Comparison of ENCODE assay signal across 9 cellular contexts in the genomic region with DNA sequence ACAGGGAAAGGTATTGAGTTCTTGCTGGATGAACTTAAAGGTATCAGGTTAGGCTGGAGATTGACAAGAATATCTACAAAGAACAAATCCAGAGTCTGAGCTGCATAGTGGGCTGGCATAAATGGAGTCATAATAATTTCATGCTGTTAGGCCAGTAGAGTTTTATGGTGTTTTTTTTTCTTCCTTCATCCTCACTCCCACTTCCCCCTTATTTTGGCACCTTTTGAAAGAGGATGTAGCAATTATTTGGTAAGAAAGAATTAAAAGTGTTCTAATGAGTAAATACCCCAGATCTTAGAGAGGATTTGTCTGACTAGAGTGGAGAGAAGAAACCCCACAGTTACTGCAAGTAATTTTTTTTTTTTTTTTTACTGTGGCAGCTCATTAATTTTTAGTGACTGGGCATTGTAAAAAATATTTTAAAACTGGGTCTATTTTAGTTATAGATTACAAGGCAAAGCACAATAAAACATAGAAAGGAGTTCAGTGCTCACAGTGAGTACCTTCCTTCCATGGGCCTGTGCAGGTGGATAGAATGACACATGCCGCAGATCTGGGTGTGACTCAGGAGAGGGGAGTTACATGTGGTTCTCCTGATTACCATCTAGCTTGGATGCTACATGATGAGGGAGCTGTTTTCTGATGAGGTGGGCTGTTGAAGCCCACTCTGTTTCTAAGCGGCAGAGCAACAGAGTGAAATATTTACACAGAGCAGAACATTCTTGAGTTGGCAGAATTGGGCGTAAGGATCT. TPM values are rescaled to one million over a fixed set of nuclear protein-coding genes. Genes with fewer than 3 reads are reported as not detected.
DNase-seq lines count a peak whose midpoint lies in the region; ATAC-seq and TF ChIP-seq lines count a peak whose summit lies in the region.
"Had no signal": no experiment of that assay in that cellular context is flagged by ENCODE, and none has a peak within 500 bp of the region (broad histone marks: within the 10 kb centered on the region; RNA-seq: fewer than 3 reads in every experiment).

No MANE protein-coding gene starts in this region.

- no peak for TF ChIP-seq POLR2A in vagina (IDR thresholded peaks at IDR 0.05)

- peaks cover 90% of the 10 kb centered on the region for H3K4me1 ChIP-seq in vagina

- no peaks in the 10 kb centered on the region for H3K27me3 ChIP-seq in vagina

- H3K27ac Mint-ChIP-seq in activated CD4-positive, alpha-beta T cell treated with anti-CD3 and anti-CD28 coated beads, Interleukin-2, amount 10 ng/mL, durations not matched to agents 24 days and 14 days, result peak overlapping the region; percentile 94

- H3K4me1 Mint-ChIP-seq in activated CD4-positive, alpha-beta T cell treated with anti-CD3 and anti-CD28 coated beads, Interleukin-2, amount 10 ng/mL, durations not matched to agents 24 days and 14 days, result peaks cover 67% of the 10 kb centered on the region

- peak; percentile 21 for DNase-seq in stimulated activated naive CD4-positive, alpha-beta T cell treated with Interleukin-2 at 50 U/mL for 16 hours (lab: John Stamatoyannopoulos, UW)
- DNase-seq in stimulated activated naive CD4-positive, alpha-beta T cell (lab: John Stamatoyannopoulos, UW), result no peak
- peak; percentile 74 for DNase-seq in activated CD4-positive, alpha-beta T cell treated with anti-CD3 and anti-CD28 coated beads, Interleukin-2, amount 10 ng/mL, durations not matched to agents 24 days and 14 days
- DNase-seq in epithelial cell of esophagus (ENCODE audit: low read depth) (peak; percentile 70), vagina (ENCODE audit: extremely low spot score in 2 of 2) (no peak), DMS153 (lab: John Stamatoyannopoulos, UW) (no peak), NCI-H128 (lab: John Stamatoyannopoulos, UW; ENCODE audit: unreplicated experiment) (no peak)

- peaks cover 3% of the 10 kb centered on the region for H3K9me3 Mint-ChIP-seq in activated CD4-positive, alpha-beta T cell treated with anti-CD3 and anti-CD28 coated beads, Interleukin-2, amount 10 ng/mL, durations not matched to agents 24 days and 14 days

- TF ChIP-seq CTCF in epithelial cell of esophagus (IDR thresholded peaks at IDR 0.05; ENCODE audit: insufficient read depth, low read depth, low read length, missing control alignments) (no peak), vagina (IDR thresholded peaks at IDR 0.05) (no peak)

- H3K27me3 Mint-ChIP-seq in activated CD4-positive, alpha-beta T cell treated with anti-CD3 and anti-CD28 coated beads, Interleukin-2, amount 10 ng/mL, durations not matched to agents 24 days and 14 days, result no peaks in the 10 kb centered on the region

- H3K36me3 Mint-ChIP-seq in activated CD4-positive, alpha-beta T cell treated with anti-CD3 and anti-CD28 coated beads, Interleukin-2, amount 10 ng/mL, durations not matched to agents 24 days and 14 days (ENCODE audit: low read depth), result peaks cover 73% of the 10 kb centered on the region

- peak overlapping the region; percentile 65 for H3K27ac ChIP-seq in vagina

- no peak overlapping the region for H3K4me3 ChIP-seq in epithelial cell of esophagus (ENCODE audit: low read length)
- no peak overlapping the region for H3K4me3 ChIP-seq in vagina

- peak overlapping the region; percentile 76 for H3K4me3 Mint-ChIP-seq in activated CD4-positive, alpha-beta T cell treated with anti-CD3 and anti-CD28 coated beads, Interleukin-2, amount 10 ng/mL, durations not matched to agents 24 days and 14 days

- peaks cover 0 to 5% of the 10 kb centered on the region in 2 donors for H3K36me3 ChIP-seq in vagina

- no peak for ATAC-seq in HG03135 (IDR thresholded peaks at IDR 0.05; ENCODE audit: unreplicated experiment)
- ATAC-seq: esophagus mucosa had no signal

- intact Hi-C loops in activated CD4-positive, alpha-beta T cell treated with anti-CD3 and anti-CD28 coated beads, Interleukin-2, amount 10 ng/mL, durations not matched to agents 24 days and 14 days (cut with micrococcal nuclease), result loop anchor here (5.0 kb wide), 2 partner anchors 360 to 470 kb away; no protein-coding TSS in a partner anchor
- intact Hi-C loops in vagina (cut with DNase I), result no loop called here

- no peaks in the 10 kb centered on the region for H3K9me3 ChIP-seq in vagina

RNA-seq across cellular contexts. Expression of gene EDEM1, which starts 5.2 kb away (rescaled TPM):
- total RNA-seq in activated CD4-positive, alpha-beta T cell treated with anti-CD3 and anti-CD28 coated beads, Interleukin-2, amount 10 ng/mL, durations not matched to agents 24 days and 14 days, result 167 and 168 TPM in 2 replicates
- 30.9 TPM for total RNA-seq in vagina

Comparison
In these comparisons a context has a peak if more than half of its experiments do, and no peak if none do; other contexts are left out.
1. DNase-seq: peak in stimulated activated naive CD4-positive, alpha-beta T cell treated with Interleukin-2 at 50 U/mL for 16 hours (single experiment), activated CD4-positive, alpha-beta T cell treated with anti-CD3 and anti-CD28 coated beads, Interleukin-2, amount 10 ng/mL, durations not matched to agents 24 days and 14 days (single experiment) and epithelial cell of esophagus (single experiment); none in stimulated activated naive CD4-positive, alpha-beta T cell (0 of 6), vagina (0 of 2), DMS153 (single experiment) and NCI-H128 (single experiment).